9 cellular contexts compared by ENCODE assay signal in genomic region chr4:90842960-90843359, GRCh38.
DNase-seq lines count a peak whose midpoint lies in the region; ATAC-seq, FAIRE-seq and TF ChIP-seq lines count a peak whose summit lies in the region.
"Had no signal": no experiment of that assay in that cellular context is flagged by ENCODE, and none has a peak within 500 bp of the region (broad histone marks: within the 10 kb centered on the region; RNA-seq: fewer than 3 reads in every experiment).

No MANE protein-coding gene starts in this region.

- H3K36me3 ChIP-seq in left lung (no peaks in the 10 kb centered on the region), kidney (ENCODE audit: control insufficient read depth in 1 of 2, insufficient read depth in 2 of 2, low read length in 2 of 2) (no peaks in the 10 kb centered on the region)

- no peak overlapping the region for H3K27ac ChIP-seq in left lung
- H3K27ac ChIP-seq in kidney (ENCODE audit: low read depth in 2 of 2, low read length in 2 of 2): no peak overlapping the region

- no peak overlapping the region for H3K9ac ChIP-seq in kidney (ENCODE audit: low read length in 2 of 2)

- no peak for TF ChIP-seq CTCF in left lung (IDR thresholded peaks at IDR 0.05)
- no peak for TF ChIP-seq CTCF in kidney (IDR thresholded peaks at IDR 0.05; ENCODE audit: borderline replicate concordance, extremely low read depth, insufficient read depth)

- no peaks in the 10 kb centered on the region for H3K27me3 ChIP-seq in left lung

- H3K9me3 ChIP-seq in left lung: no peaks in the 10 kb centered on the region
- no peaks in the 10 kb centered on the region for H3K9me3 ChIP-seq in kidney (ENCODE audit: control insufficient read depth in 1 of 2, low read length in 2 of 2)

- ATAC-seq in GM18909 (IDR thresholded peaks at IDR 0.05; ENCODE audit: poor library complexity, unreplicated experiment) (peak; percentile 98), HG02588 (IDR thresholded peaks at IDR 0.05; ENCODE audit: unreplicated experiment) (peak; percentile 99), HG03439 (IDR thresholded peaks at IDR 0.05; ENCODE audit: unreplicated experiment) (peak; percentile 95), left lung (peak; percentile 88)

- no peak for DNase-seq in left lung
- DNase-seq in pons (ENCODE audit: low spot score): no peak
- no peak for DNase-seq in NCI-H2107 (lab: John Stamatoyannopoulos, UW)
- DNase-seq in kidney: no peak
- DNase-seq in HPDE6-E6E7 (ENCODE audit: extremely low spot score): no peak
- DNase-seq: activated gamma-delta T cell had no signal

- intact Hi-C loops in left lung (cut with DNase I): no loop called here
- intact Hi-C loops in kidney (cut with DNase I): no loop called here

- H3K4me3 ChIP-seq in left lung (no peak overlapping the region), kidney (ENCODE audit: low read length in 2 of 2) (no peak overlapping the region)

- no peak for FAIRE-seq in kidney (lab: Jason Lieb, UNC)

- H3K4me1 ChIP-seq in left lung: no peaks in the 10 kb centered on the region
- no peaks in the 10 kb centered on the region for H3K4me1 ChIP-seq in kidney (ENCODE audit: control insufficient read depth in 1 of 2, insufficient read depth in 1 of 2, low read depth in 1 of 2, low read length in 2 of 2)
